In the genomic region with DNA sequence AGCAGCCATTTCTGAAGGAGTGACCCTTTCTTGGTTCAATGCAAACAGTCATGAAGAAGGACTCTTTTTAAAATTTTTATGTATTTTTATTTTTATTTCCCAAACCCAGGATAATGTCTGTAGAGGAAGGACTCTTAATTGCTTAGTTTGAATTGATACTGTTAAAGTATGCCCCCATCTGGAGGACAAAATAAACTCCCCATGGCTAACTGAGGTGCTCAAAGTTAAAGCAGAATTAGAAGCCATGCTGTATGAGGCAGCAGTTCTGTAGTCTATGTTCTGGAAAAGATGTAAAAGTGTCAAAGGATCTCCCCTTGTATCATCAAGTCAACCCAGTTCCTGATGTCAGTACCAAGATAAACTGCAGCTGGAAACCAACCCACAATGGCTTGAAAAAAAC, we compare ENCODE assay signal across 18 cellular contexts.
"Had no signal": no experiment of that assay in that cellular context is flagged by ENCODE, and none has a peak within 500 bp of the region (broad histone marks: within the 10 kb centered on the region; RNA-seq: fewer than 3 reads in every experiment).

No MANE protein-coding gene starts in this region.

- H3K9me3 ChIP-seq: colonic mucosa, mucosa of descending colon, ovary, stomach had no signal

- H3K27ac Mint-ChIP-seq: naive thymus-derived CD8-positive, alpha-beta T cell; progenitor cell of endocrine pancreas had no signal

- H3K4me3 Mint-ChIP-seq: naive thymus-derived CD8-positive, alpha-beta T cell had no signal

- H3K36me3 Mint-ChIP-seq: naive thymus-derived CD8-positive, alpha-beta T cell had no signal

- H3K27me3 Mint-ChIP-seq: progenitor cell of endocrine pancreas had no signal

- H3K4me1 ChIP-seq: colonic mucosa, foreskin keratinocyte, stomach had no signal

- DNase-seq: colonic mucosa; dermis blood vessel endothelial cell; erythroblast; foreskin keratinocyte; kidney glomerular epithelial cell; mammary epithelial cell; mucosa of descending colon; naive thymus-derived CD8-positive, alpha-beta T cell; nucleus accumbens; ovary; right cardiac atrium; small intestine; stimulated activated CD4-positive, alpha-beta T cell treated with anti-CD3 and anti-CD28 coated beads, Interleukin-12 subunit alpha, Interleukin-12 subunit beta, amount 100 ng/mL, for 4 hours; stimulated activated naive CD4-positive, alpha-beta T cell; stomach; substantia nigra; trophoblast cell had no signal

- H3K27me3 ChIP-seq: colonic mucosa, foreskin keratinocyte, ovary, stomach had no signal

- H3K4me1 Mint-ChIP-seq: naive thymus-derived CD8-positive, alpha-beta T cell had no signal

- ATAC-seq: foreskin keratinocyte; mucosa of descending colon; naive thymus-derived CD8-positive, alpha-beta T cell; right cardiac atrium had no signal

- H3K36me3 ChIP-seq: colonic mucosa, ovary, stomach had no signal

- H3K27ac ChIP-seq: colonic mucosa, foreskin keratinocyte, ovary, stomach had no signal

- H3K4me3 ChIP-seq: colonic mucosa, mucosa of descending colon, ovary, stomach had no signal
